ENCODE assay signal across 15 cellular contexts in genomic region chr1:92043621-92044020, GRCh38. TPM values are rescaled to one million over a fixed set of nuclear protein-coding genes. Genes with fewer than 3 reads are reported as not detected.
DNase-seq lines count a peak whose midpoint lies in the region; TF ChIP-seq lines count a peak whose summit lies in the region.
"Had no signal": no experiment of that assay in that cellular context is flagged by ENCODE, and none has a peak within 500 bp of the region (broad histone marks: within the 10 kb centered on the region; RNA-seq: fewer than 3 reads in every experiment).

No MANE protein-coding gene starts in this region.

- DNase-seq in NCI-H2196 (lab: John Stamatoyannopoulos, UW; ENCODE audit: unreplicated experiment) = peak; percentile 22
- no peak for DNase-seq in NCI-H2196 treated with DMSO at 0.1 percent for 48 hours (lab: John Stamatoyannopoulos, UW; ENCODE audit: unreplicated experiment)
- DNase-seq in NCI-H526 treated with DMSO at 0.1 percent for 48 hours (lab: John Stamatoyannopoulos, UW) = peak; percentile 4
- peak; percentile 41 for DNase-seq in epithelial cell of esophagus (ENCODE audit: low read depth)
- DNase-seq in renal cortical epithelial cell (ENCODE audit: low read depth) = peak; percentile 69
- no peak for DNase-seq in NK-92 treated with Interleukin-12 subunit alpha and Interleukin-12 subunit beta, amount 100 ng/mL, for 24 hours (lab: John Stamatoyannopoulos, UW)
- DNase-seq in SIG-M5 (lab: John Stamatoyannopoulos, UW) = no peak
- DNase-seq in NCI-H128 (lab: John Stamatoyannopoulos, UW; ENCODE audit: unreplicated experiment) = no peak
- DNase-seq: C1 segment of cervical spinal cord, IMR-90, Kasumi-1, MV-4-11, NCI-H1436, NCI-H510A, SHP77 treated with DMSO at 0.1 percent for 48 hours had no signal

- H3K4me3 ChIP-seq in epithelial cell of esophagus (ENCODE audit: low read length) = no peak overlapping the region

- no peak for TF ChIP-seq CTCF in epithelial cell of esophagus (IDR thresholded peaks at IDR 0.05; ENCODE audit: insufficient read depth, low read depth, low read length, missing control alignments)

RNA-seq across cellular contexts. Expression of gene EPHX4, which starts 13.8 kb away (rescaled TPM):
- total RNA-seq in renal cortical epithelial cell = 11.4 and 11.5 TPM in 2 replicates

RNA-seq across cellular contexts. Expression of gene SETSIP, which starts 31.6 kb away (rescaled TPM):
- 0.15 and 0.52 TPM in 2 replicates for total RNA-seq in renal cortical epithelial cell
- total RNA-seq: IMR-90 had no signal

RNA-seq across cellular contexts. Expression of gene BTBD8, which starts 36.5 kb away (rescaled TPM):
- 6.8 and 9.3 TPM in 2 replicates for total RNA-seq in renal cortical epithelial cell

Comparison
In these comparisons a context has a peak if more than half of its experiments do, and no peak if none do; other contexts are left out.
1. DNase-seq: peak in NCI-H2196 (single experiment), NCI-H526 treated with DMSO at 0.1 percent for 48 hours (single experiment), epithelial cell of esophagus (single experiment) and renal cortical epithelial cell (single experiment); none in NCI-H2196 treated with DMSO at 0.1 percent for 48 hours (single experiment), NK-92 treated with Interleukin-12 subunit alpha and Interleukin-12 subunit beta, amount 100 ng/mL, for 24 hours (single experiment), SIG-M5 (single experiment) and NCI-H128 (single experiment).